ENCODE assay signal across 25 cellular contexts in the genomic region with DNA sequence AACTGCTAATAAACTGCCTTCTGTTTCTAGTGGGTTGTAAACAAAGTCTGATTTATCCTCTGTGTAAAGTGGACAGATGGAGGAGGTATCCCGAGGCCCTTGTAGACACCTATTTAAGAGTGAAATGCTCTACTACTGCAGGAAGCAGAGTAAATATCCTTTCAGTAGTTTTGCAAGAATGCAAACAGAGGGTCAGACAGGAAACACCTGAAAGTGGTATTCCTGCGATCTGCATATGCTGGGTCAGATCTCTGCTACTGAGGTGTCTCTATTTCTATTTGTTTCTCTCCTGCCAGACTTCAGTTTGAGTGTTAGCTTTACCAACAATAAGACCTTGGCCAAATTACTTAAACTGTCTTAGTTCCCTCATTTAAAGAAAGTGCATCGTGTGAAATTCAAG. TPM values are rescaled to one million over a fixed set of nuclear protein-coding genes. Genes with fewer than 3 reads are reported as not detected.
DNase-seq lines count a peak whose midpoint lies in the region; ATAC-seq and TF ChIP-seq lines count a peak whose summit lies in the region.
"Had no signal": no experiment of that assay in that cellular context is flagged by ENCODE, and none has a peak within 500 bp of the region (broad histone marks: within the 10 kb centered on the region; RNA-seq: fewer than 3 reads in every experiment).

No MANE protein-coding gene starts in this region.

- H4K5ac ChIP-seq in H9 (ENCODE audit: insufficient read length, low read depth, low read length): no peak overlapping the region

- peak overlapping the region in 2 of 3 experiments; percentile 50 to 70; a peak in 2 of 7 replicates for H3K27ac Mint-ChIP-seq in H9
- H3K27ac Mint-ChIP-seq: activated CD8-positive, alpha-beta T cell treated with anti-CD3 and anti-CD28 coated beads, Interleukin-2, amount 10 ng/mL, durations not matched to agents 7 days and 5 days; activated naive CD4-positive, alpha-beta T cell treated with anti-CD3 and anti-CD28 coated beads for 36 hours; CD8-positive, alpha-beta T cell; effector memory CD8-positive, alpha-beta T cell; mesothelial cell of epicardium; naive B cell; stimulated activated naive CD8-positive, alpha-beta T cell treated with anti-CD3 and anti-CD28 coated beads, Interleukin-15, amount 100 ng/mL, for 72 hours had no signal

- H3K9me3 Mint-ChIP-seq in H9: peaks cover 2 to 3% of the 10 kb centered on the region in 2 experiments; a peak in 3 of 5 replicates
- H3K9me3 Mint-ChIP-seq: activated naive CD4-positive, alpha-beta T cell treated with anti-CD3 and anti-CD28 coated beads for 36 hours; stimulated activated naive CD8-positive, alpha-beta T cell treated with anti-CD3 and anti-CD28 coated beads, Interleukin-15, amount 100 ng/mL, for 72 hours had no signal

- H3K27ac ChIP-seq in H9 (ENCODE audit: insufficient read length, low read depth, low read length): peak overlapping the region; percentile 15
- no peak overlapping the region for H3K27ac ChIP-seq in PC-3 (ENCODE audit: low read length)
- peak overlapping the region in 1 of 3 donors; percentile 9 for H3K27ac ChIP-seq in right lobe of liver
- H3K27ac ChIP-seq in upper lobe of right lung: no peak overlapping the region
- H3K27ac ChIP-seq: RWPE1, spleen, thoracic aorta, VCaP had no signal

- CTCF ChIA-PET in PC-3 (lab: Charles Lee): no interaction called here

- no peak overlapping the region for H3K4me3 Mint-ChIP-seq in H9
- H3K4me3 Mint-ChIP-seq: activated CD8-positive, alpha-beta T cell treated with anti-CD3 and anti-CD28 coated beads, Interleukin-2, amount 10 ng/mL, durations not matched to agents 7 days and 5 days; activated naive CD4-positive, alpha-beta T cell treated with anti-CD3 and anti-CD28 coated beads for 36 hours; CD8-positive, alpha-beta T cell; effector memory CD8-positive, alpha-beta T cell; mesothelial cell of epicardium; naive B cell; stimulated activated naive CD8-positive, alpha-beta T cell treated with anti-CD3 and anti-CD28 coated beads, Interleukin-15, amount 100 ng/mL, for 72 hours had no signal

- TF ChIP-seq POLR2A in right lobe of liver (IDR thresholded peaks at IDR 0.05): no peak

- BruUV-seq in PC-3 (replicated peaks; lab: Mats Ljungman, UMichigan): no TSS peak

- no peak overlapping the region for H2BK20ac ChIP-seq in H9 (ENCODE audit: low read depth, low read length, poor library complexity, severe bottlenecking)

- no peak overlapping the region for H3K56ac ChIP-seq in H9 (ENCODE audit: insufficient read length, low read depth, low read length)

- H2BK5ac ChIP-seq in H9 (ENCODE audit: insufficient read length, low read length): no peak overlapping the region

- no peaks in the 10 kb centered on the region for H3F3A ChIP-seq in PC-3 (ENCODE audit: low read length, unreplicated experiment)

- no peak for TF ChIP-seq CTCF in H9 (conservative IDR thresholded peaks at IDR 0.05)
- no peak for TF ChIP-seq CTCF in PC-3 (conservative IDR thresholded peaks at IDR 0.05; ENCODE audit: low read depth, low read length)
- no peak for TF ChIP-seq CTCF in right lobe of liver (IDR thresholded peaks at IDR 0.05)
- TF ChIP-seq CTCF in upper lobe of right lung (IDR thresholded peaks at IDR 0.05): no peak

- POLR2A ChIA-PET in PC-3 (lab: Charles Lee; ENCODE audit: unreplicated experiment): no interaction called here

- H3K9me3 ChIP-seq in H9 (ENCODE audit: control insufficient read depth, low read depth, low read length) (no peaks in the 10 kb centered on the region), PC-3 (ENCODE audit: low read length) (no peaks in the 10 kb centered on the region), right lobe of liver (no peaks in the 10 kb centered on the region), upper lobe of right lung (no peaks in the 10 kb centered on the region)
- H3K9me3 ChIP-seq: spleen, thoracic aorta had no signal

- no peak overlapping the region for H3K23ac ChIP-seq in H9 (ENCODE audit: insufficient read length, low read depth, low read length)

- H3K27me3 ChIP-seq in H9 (ENCODE audit: insufficient read depth, low read length) (no peaks in the 10 kb centered on the region), PC-3 (ENCODE audit: low read length) (no peaks in the 10 kb centered on the region), right lobe of liver (no peaks in the 10 kb centered on the region), upper lobe of right lung (no peaks in the 10 kb centered on the region)

- H3K4me3 ChIP-seq in PC-3 (ENCODE audit: low read length) (no peak overlapping the region), right lobe of liver (no peak overlapping the region), upper lobe of right lung (no peak overlapping the region)
- H3K4me3 ChIP-seq: GM12878, spleen, thoracic aorta had no signal

- H3K4me2 ChIP-seq in H9 (ENCODE audit: insufficient read depth, insufficient read length, low read length) (peak overlapping the region; percentile 6), PC-3 (ENCODE audit: low read length) (no peak overlapping the region)

- H3T11ph ChIP-seq in H9 (ENCODE audit: low read length): no peak overlapping the region

- no peak overlapping the region for H2AK5ac ChIP-seq in H9 (ENCODE audit: insufficient read length, low read length)

- no peak overlapping the region for H3K4ac ChIP-seq in H9 (ENCODE audit: low read depth, low read length)

- H3K18ac ChIP-seq in H9 (ENCODE audit: insufficient read length, low read depth, low read length): no peak overlapping the region

- intact Hi-C loops in PC-3 (cut with micrococcal nuclease): no loop called here
- intact Hi-C loops in right lobe of liver (cut with DNase I): no loop called here
- intact Hi-C loops in upper lobe of right lung (cut with DNase I): no loop called here

- WGBS in H9 (ENCODE audit: extremely low coverage, insufficient read length, low lambda C conversion rate): no CpG with 5 or more reads among the region's 3 CpGs
- WGBS in right lobe of liver (ENCODE audit: insufficient coverage, low coverage, low lambda C conversion rate, missing lambda C conversion rate): 11% methylated on average over 3 of the region's 3 CpGs

- peaks cover 19 to 35% of the 10 kb centered on the region in 2 experiments for H3K4me1 Mint-ChIP-seq in H9
- H3K4me1 Mint-ChIP-seq: stimulated activated naive CD8-positive, alpha-beta T cell treated with anti-CD3 and anti-CD28 coated beads, Interleukin-15, amount 100 ng/mL, for 72 hours had no signal

- H3K36me3 Mint-ChIP-seq in H9 (ENCODE audit: insufficient read depth in 1 of 3, low read depth in 3 of 3): peaks cover 7 to 15% (median 7%) of the 10 kb centered on the region in 3 experiments

- no peaks in the 10 kb centered on the region for H3K79me1 ChIP-seq in H9 (ENCODE audit: insufficient read depth, low read depth, low read length, poor library complexity, severe bottlenecking)

- H2BK12ac ChIP-seq in H9 (ENCODE audit: insufficient read length, low read depth, low read length): no peak overlapping the region

- no peaks in the 10 kb centered on the region for H3K9me2 ChIP-seq in PC-3 (replicated peaks; ENCODE audit: low read length)

- no peak overlapping the region for H4K91ac ChIP-seq in H9 (ENCODE audit: insufficient read length, low read depth, low read length)

- H2AFZ ChIP-seq in H9 (ENCODE audit: low read length) (no peak overlapping the region), PC-3 (ENCODE audit: low read length) (0 out of 2 replicates have a peak overlapping the region, but pooled peaks have one; percentile 13)

- H4K8ac ChIP-seq in H9 (replicated peaks; ENCODE audit: insufficient read length, low read depth, low read length): no peak overlapping the region

- H3K27me3 Mint-ChIP-seq in H9 (ENCODE audit: low read depth): no peaks in the 10 kb centered on the region
- H3K27me3 Mint-ChIP-seq: effector memory CD8-positive, alpha-beta T cell; naive B cell; stimulated activated naive CD8-positive, alpha-beta T cell treated with anti-CD3 and anti-CD28 coated beads, Interleukin-15, amount 100 ng/mL, for 72 hours had no signal

- no peak overlapping the region for H3K9ac ChIP-seq in H9 (ENCODE audit: extremely low read depth, insufficient read length, low read length)
- no peak overlapping the region for H3K9ac ChIP-seq in PC-3 (ENCODE audit: low read length)

- H3K4me1 ChIP-seq in H9 (ENCODE audit: insufficient read depth, low read length) (peaks cover 2% of the 10 kb centered on the region; the same call in 1 of the 2 replicates), PC-3 (ENCODE audit: insufficient read depth, low read length) (no peaks in the 10 kb centered on the region), right lobe of liver (peaks cover 0 to 19% (median 9%) of the 10 kb centered on the region in 4 donors), upper lobe of right lung (no peaks in the 10 kb centered on the region)
- H3K4me1 ChIP-seq: spleen had no signal

- DNase-seq in NCI-H345 (lab: John Stamatoyannopoulos, UW) (peak; percentile 29), NCI-H345 treated with DMSO at 0.1 percent for 48 hours (lab: John Stamatoyannopoulos, UW; ENCODE audit: unreplicated experiment) (no peak), H9 (no peak), PC-3 (no peak), right lobe of liver (no peak), upper lobe of right lung (no peak)
- DNase-seq: activated CD4-positive, alpha-beta T cell treated with anti-CD3 and anti-CD28 coated beads for 4 hours; activated CD8-positive, alpha-beta T cell treated with anti-CD3 and anti-CD28 coated beads, Interleukin-2, amount 10 ng/mL, durations not matched to agents 7 days and 5 days; activated naive CD4-positive, alpha-beta T cell treated with anti-CD3 and anti-CD28 coated beads for 36 hours; CD8-positive, alpha-beta T cell; central memory CD4-positive, alpha-beta T cell; effector memory CD8-positive, alpha-beta T cell; MV-4-11; naive B cell; NCI-H526 treated with DMSO at 0.1 percent for 48 hours; right cardiac atrium; spleen; stimulated activated naive CD8-positive, alpha-beta T cell treated with anti-CD3 and anti-CD28 coated beads, Interleukin-15, amount 100 ng/mL, for 72 hours; T1000 had no signal

- ATAC-seq in PC-3: no peak
- peak; percentile 77 to 87 (median 84) for ATAC-seq in right lobe of liver
- no peak for ATAC-seq in HG03045 (IDR thresholded peaks at IDR 0.05; ENCODE audit: unreplicated experiment)
- ATAC-seq in upper lobe of right lung: no peak
- ATAC-seq: activated CD8-positive, alpha-beta T cell treated with anti-CD3 and anti-CD28 coated beads, Interleukin-2, amount 10 ng/mL, durations not matched to agents 7 days and 5 days; CD8-positive, alpha-beta T cell; effector memory CD8-positive, alpha-beta T cell; GM12878; right cardiac atrium; stimulated activated naive CD8-positive, alpha-beta T cell treated with anti-CD3 and anti-CD28 coated beads, Interleukin-15, amount 100 ng/mL, for 72 hours had no signal

- no peaks in the 10 kb centered on the region for H3K79me2 ChIP-seq in H9 (ENCODE audit: insufficient read depth, low read length)
- H3K79me2 ChIP-seq in PC-3 (ENCODE audit: low read length): no peaks in the 10 kb centered on the region

- H4K20me1 ChIP-seq in H9 (ENCODE audit: control insufficient read depth, insufficient read depth, insufficient read length): no peaks in the 10 kb centered on the region
- H4K20me1 ChIP-seq in PC-3 (ENCODE audit: low read length): no peaks in the 10 kb centered on the region

- H3K36me3 ChIP-seq in PC-3 (ENCODE audit: low read depth, low read length) (no peaks in the 10 kb centered on the region), right lobe of liver (no peaks in the 10 kb centered on the region), upper lobe of right lung (no peaks in the 10 kb centered on the region)
- H3K36me3 ChIP-seq: spleen, thoracic aorta had no signal

- no peaks in the 10 kb centered on the region for H3K23me2 ChIP-seq in H9 (ENCODE audit: insufficient read length, low read depth, low read length, poor library complexity, severe bottlenecking)

- no peak overlapping the region for H2BK120ac ChIP-seq in H9 (ENCODE audit: low read depth, low read length, poor library complexity, severe bottlenecking)

- no peak overlapping the region for H3K14ac ChIP-seq in H9 (ENCODE audit: insufficient read depth, low read length)

- no peak overlapping the region for H2BK15ac ChIP-seq in H9 (ENCODE audit: low read depth, low read length)

RNA-seq across cellular contexts. Expression of gene JAKMIP2, which starts 47.7 kb away (rescaled TPM):
- total RNA-seq in H9 (2021) (5.4 and 6.4 TPM in 2 replicates), PC-3 (2014; rRNA removed) (0.15 TPM in 1 of 2 replicates, not detected in the other), right lobe of liver (under 1 TPM; 0.07 to 0.56 (median 0.31) TPM), upper lobe of right lung (7.5 TPM)

Comparison
In these comparisons a context has a peak if more than half of its experiments do, and no peak if none do; other contexts are left out.
1. ATAC-seq: peak in right lobe of liver (4 of 4); none in PC-3 (single experiment), HG03045 (single experiment) and upper lobe of right lung (single experiment).